In the genomic region with DNA sequence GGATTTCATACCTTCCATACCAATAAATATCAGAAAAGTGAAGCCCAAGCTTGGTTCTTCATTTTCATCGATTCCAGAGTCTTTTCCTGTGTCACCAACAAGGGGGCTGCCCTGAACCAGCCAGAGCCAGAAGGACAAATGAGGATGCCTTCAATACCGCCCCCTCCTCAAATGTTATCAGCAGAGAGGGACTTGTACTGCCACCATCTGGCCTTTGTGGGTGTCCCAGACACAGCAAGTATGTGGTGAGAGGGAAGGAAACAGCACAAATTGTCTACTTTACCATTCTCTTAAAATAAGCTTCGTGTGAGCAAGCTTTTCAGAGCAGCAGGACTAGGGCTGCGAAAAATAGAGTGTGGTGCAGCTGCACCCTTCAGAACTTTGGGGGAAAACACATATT, we compare ENCODE assay signal across 11 cellular contexts.
DNase-seq lines count a peak whose midpoint lies in the region; ATAC-seq, FAIRE-seq and TF ChIP-seq lines count a peak whose summit lies in the region.
"Had no signal": no experiment of that assay in that cellular context is flagged by ENCODE, and none has a peak within 500 bp of the region (broad histone marks: within the 10 kb centered on the region; RNA-seq: fewer than 3 reads in every experiment).

No MANE protein-coding gene starts in this region.

- H3K4me3 Mint-ChIP-seq in memory B cell: no peak overlapping the region

- FAIRE-seq in GM19239 (lab: Jason Lieb, UNC): no peak

- H3K4me3 ChIP-seq in astrocyte of the cerebellum (ENCODE audit: low read depth, low read length): no peak overlapping the region

- peak overlapping the region; percentile 55 for H3K27ac Mint-ChIP-seq in memory B cell

- in situ Hi-C loops in KBM-7 (cut with MboI; ENCODE audit: low pct_unique_long_range_greater_than_20kb, low sequenced_read_pairs) (loop anchor here (25.0 kb wide), 1 partner anchor 518 kb away; no protein-coding TSS in a partner anchor), astrocyte of the cerebellum (cut with HindIII; ENCODE audit: low sequenced_read_pairs) (no loop called here)

- H3K4me1 Mint-ChIP-seq in memory B cell: peaks cover 34% of the 10 kb centered on the region

- ATAC-seq in memory B cell (ENCODE audit: low read depth) (no peak), GM19397 (IDR thresholded peaks at IDR 0.05; ENCODE audit: unreplicated experiment) (no peak), GM18520 (IDR thresholded peaks at IDR 0.05; ENCODE audit: unreplicated experiment) (no peak)
- ATAC-seq: left colon had no signal

- peaks cover 2% of the 10 kb centered on the region for H3K9me3 Mint-ChIP-seq in memory B cell

- peaks cover 2% of the 10 kb centered on the region for H3K36me3 Mint-ChIP-seq in memory B cell

- DNase-seq in ELF-1 (ENCODE audit: low read depth, low spot score) (peak; percentile 51), KBM-7 (peak; percentile 32), astrocyte of the cerebellum (ENCODE audit: low read depth) (no peak), memory B cell (ENCODE audit: low spot score in 2 of 2) (no peak), GM19239 (ENCODE audit: insufficient read length, low spot score) (no peak), NOMO-1 treated with dmso at 0.1 percent for 144 hours (lab: John Stamatoyannopoulos, UW; ENCODE audit: unreplicated experiment) (no peak)
- DNase-seq: left colon; NCI-H2029 treated with DMSO at 0.1 percent for 48 hours; stimulated activated CD4-positive, alpha-beta T cell treated with anti-CD3 and anti-CD28 coated beads, Interleukin-2, amount 100 ng/mL, for 48 hours had no signal

- no peaks in the 10 kb centered on the region for H3K27me3 Mint-ChIP-seq in memory B cell

- TF ChIP-seq CTCF in astrocyte of the cerebellum (IDR thresholded peaks at IDR 0.05; ENCODE audit: low read depth, low read length, missing control alignments): peak; percentile 31

Comparison
In these comparisons a context has a peak if more than half of its experiments do, and no peak if none do; other contexts are left out.
1. DNase-seq: peak in ELF-1 (single experiment) and KBM-7 (single experiment); none in astrocyte of the cerebellum (single experiment), memory B cell (0 of 2), GM19239 (single experiment) and NOMO-1 treated with dmso at 0.1 percent for 144 hours (single experiment).